Comparison of ENCODE assay signal across 8 cellular contexts in the genomic region with DNA sequence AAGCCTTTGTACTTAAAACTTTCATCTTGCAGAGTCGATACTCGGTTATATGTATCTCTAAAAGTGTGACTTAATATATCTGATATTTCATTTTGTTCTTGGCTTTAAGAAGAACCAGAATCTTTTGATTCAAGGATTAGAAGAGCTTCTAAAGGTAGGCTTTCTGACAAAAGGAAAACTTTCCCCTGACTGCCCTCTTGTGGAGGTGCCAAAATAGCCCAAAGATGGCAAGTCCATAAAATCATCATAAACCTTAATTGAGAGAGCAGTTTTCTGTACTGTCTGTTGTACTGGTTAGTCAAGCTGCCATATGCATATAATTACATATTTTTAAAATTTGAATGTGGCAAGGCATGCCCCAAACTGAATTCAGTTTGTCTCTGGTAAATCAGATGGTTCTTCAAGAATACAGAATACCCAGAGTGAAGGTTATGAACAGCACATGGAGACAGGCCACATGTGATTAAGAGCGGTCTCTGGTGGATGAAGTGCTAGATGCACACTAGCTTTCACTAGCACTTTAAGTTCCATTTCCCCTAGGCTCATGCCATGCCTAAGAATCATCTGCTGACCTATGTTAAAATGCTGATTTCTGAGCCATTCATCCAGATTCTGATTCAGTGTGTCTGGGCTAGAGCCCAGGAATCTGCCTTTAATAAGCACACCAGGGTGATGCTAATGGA. TPM values are rescaled to one million over a fixed set of nuclear protein-coding genes. Genes with fewer than 3 reads are reported as not detected.
DNase-seq lines count a peak whose midpoint lies in the region; ATAC-seq and TF ChIP-seq lines count a peak whose summit lies in the region.

No MANE protein-coding gene starts in this region.

- no peaks in the 10 kb centered on the region for H3K36me3 ChIP-seq in naive thymus-derived CD4-positive, alpha-beta T cell (ENCODE audit: control insufficient read depth in 2 of 3, insufficient read depth in 3 of 3, low read length in 3 of 3)

- intact Hi-C loops in naive thymus-derived CD4-positive, alpha-beta T cell (cut with micrococcal nuclease) = no loop called here

- H3K36me3 Mint-ChIP-seq in stimulated activated naive B cell treated with anti-CD40 and anti-IgM and Interleukin-4, amounts not matched to agents 10 μg/mL and 1 μg/mL and 100 μg/mL, for 72 hours = no peaks in the 10 kb centered on the region
- no peaks in the 10 kb centered on the region for H3K36me3 Mint-ChIP-seq in naive thymus-derived CD4-positive, alpha-beta T cell

- no peaks in the 10 kb centered on the region for H3K27me3 ChIP-seq in naive thymus-derived CD4-positive, alpha-beta T cell (ENCODE audit: control insufficient read depth in 2 of 2, insufficient read depth in 2 of 2, low read length in 2 of 2)

- H3K27ac Mint-ChIP-seq in stimulated activated naive B cell treated with anti-CD40 and anti-IgM and Interleukin-4, amounts not matched to agents 10 μg/mL and 1 μg/mL and 100 μg/mL, for 72 hours = no peak overlapping the region
- no peak overlapping the region for H3K27ac Mint-ChIP-seq in naive thymus-derived CD4-positive, alpha-beta T cell

- DNase-seq in GM10248 (ENCODE audit: extremely low spot score) = no peak
- peak; percentile 85 for DNase-seq in NCI-H1092 treated with DMSO at 0.1 percent for 48 hours (lab: John Stamatoyannopoulos, UW)
- DNase-seq in SHP77 (lab: John Stamatoyannopoulos, UW) = peak; percentile 78 to 79
- DNase-seq in kidney tubule cell (ENCODE audit: low spot score) = peak; percentile 49
- DNase-seq in GM19238 (ENCODE audit: insufficient read length, low spot score) = no peak
- no peak for DNase-seq in GOT3 (lab: John Stamatoyannopoulos, UW)
- no peak for DNase-seq in stimulated activated naive B cell treated with anti-CD40 and anti-IgM and Interleukin-4, amounts not matched to agents 10 μg/mL and 1 μg/mL and 100 μg/mL, for 72 hours
- DNase-seq in naive thymus-derived CD4-positive, alpha-beta T cell = no peak

- peaks cover 0 to 15% of the 10 kb centered on the region in 2 donors for H3K27me3 Mint-ChIP-seq in stimulated activated naive B cell treated with anti-CD40 and anti-IgM and Interleukin-4, amounts not matched to agents 10 μg/mL and 1 μg/mL and 100 μg/mL, for 72 hours
- peaks cover 0 to 11% (median 0%) of the 10 kb centered on the region in 5 donors for H3K27me3 Mint-ChIP-seq in naive thymus-derived CD4-positive, alpha-beta T cell

- no peak overlapping the region for H3K27ac ChIP-seq in naive thymus-derived CD4-positive, alpha-beta T cell (ENCODE audit: low read depth, low read length)

- H3K4me1 Mint-ChIP-seq in stimulated activated naive B cell treated with anti-CD40 and anti-IgM and Interleukin-4, amounts not matched to agents 10 μg/mL and 1 μg/mL and 100 μg/mL, for 72 hours = no peaks in the 10 kb centered on the region
- no peaks in the 10 kb centered on the region for H3K4me1 Mint-ChIP-seq in naive thymus-derived CD4-positive, alpha-beta T cell

- no peak for ATAC-seq in stimulated activated naive B cell treated with anti-CD40 and anti-IgM and Interleukin-4, amounts not matched to agents 10 μg/mL and 1 μg/mL and 100 μg/mL, for 72 hours (replicated peaks)
- ATAC-seq in naive thymus-derived CD4-positive, alpha-beta T cell = no peak

- POLR2A ChIA-PET in GM10248 (lab: Yijun Ruan, JAX) = no interaction called here
- POLR2A ChIA-PET in naive thymus-derived CD4-positive, alpha-beta T cell (lab: Charles Lee) = no interaction called here

- H3K4me1 ChIP-seq in naive thymus-derived CD4-positive, alpha-beta T cell (ENCODE audit: control insufficient read depth in 2 of 2, insufficient read depth in 2 of 2, low read length in 2 of 2) = no peaks in the 10 kb centered on the region

- H3K4me3 ChIP-seq in naive thymus-derived CD4-positive, alpha-beta T cell (ENCODE audit: low read length) = no peak overlapping the region

- H3K4me3 Mint-ChIP-seq in stimulated activated naive B cell treated with anti-CD40 and anti-IgM and Interleukin-4, amounts not matched to agents 10 μg/mL and 1 μg/mL and 100 μg/mL, for 72 hours = no peak overlapping the region
- H3K4me3 Mint-ChIP-seq in naive thymus-derived CD4-positive, alpha-beta T cell = no peak overlapping the region

- peaks cover 1 to 6% of the 10 kb centered on the region in 2 donors for H3K9me3 Mint-ChIP-seq in stimulated activated naive B cell treated with anti-CD40 and anti-IgM and Interleukin-4, amounts not matched to agents 10 μg/mL and 1 μg/mL and 100 μg/mL, for 72 hours
- peaks cover 0 to 7% (median 0%) of the 10 kb centered on the region in 11 donors for H3K9me3 Mint-ChIP-seq in naive thymus-derived CD4-positive, alpha-beta T cell

- CTCF ChIA-PET in GM10248 (lab: Yijun Ruan, JAX) = interaction anchor here (1.4 to 1.6 kb wide), 3 partner anchors 9 to 12 kb away, joined by 3 to 5 read pairs (median 3); no protein-coding TSS in a partner anchor
- CTCF ChIA-PET in naive thymus-derived CD4-positive, alpha-beta T cell (lab: Charles Lee) = no interaction called here

- H3K9me3 ChIP-seq in naive thymus-derived CD4-positive, alpha-beta T cell (ENCODE audit: control insufficient read depth in 2 of 3, low read length in 3 of 3) = no peaks in the 10 kb centered on the region

- peak; percentile 26 for TF ChIP-seq CTCF in GM10248 (IDR thresholded peaks at IDR 0.05; ENCODE audit: control extremely low read depth, extremely low read depth, low read depth, missing control alignments)

RNA-seq across cellular contexts. Expression of a gene that starts 27.7 kb away (rescaled TPM):
- under 1 TPM in 1 of 5 experiments, not detected in 4; 0.76 TPM for total RNA-seq in naive thymus-derived CD4-positive, alpha-beta T cell
- not detected for polyA plus RNA-seq in naive thymus-derived CD4-positive, alpha-beta T cell

RNA-seq across cellular contexts. Expression of a gene that starts 57.3 kb away (rescaled TPM):
- under 1 TPM in 1 of 5 experiments, not detected in 4; 0.27 TPM for total RNA-seq in naive thymus-derived CD4-positive, alpha-beta T cell
- polyA plus RNA-seq in naive thymus-derived CD4-positive, alpha-beta T cell = not detected

Comparison
In these comparisons a context has a peak if more than half of its experiments do, and no peak if none do; other contexts are left out.
1. DNase-seq: peak in NCI-H1092 treated with DMSO at 0.1 percent for 48 hours (single experiment), SHP77 (2 of 2) and kidney tubule cell (single experiment); none in GM10248 (single experiment), GM19238 (single experiment), GOT3 (single experiment), stimulated activated naive B cell treated with anti-CD40 and anti-IgM and Interleukin-4, amounts not matched to agents 10 μg/mL and 1 μg/mL and 100 μg/mL, for 72 hours (single experiment) and naive thymus-derived CD4-positive, alpha-beta T cell (0 of 9).